In genomic region chr1:207869859-207870258, GRCh38 we compare ENCODE assay signal across 10 cellular contexts. TPM values are rescaled to one million over a fixed set of nuclear protein-coding genes. Genes with fewer than 3 reads are reported as not detected.
DNase-seq lines count a peak whose midpoint lies in the region; ATAC-seq and TF ChIP-seq lines count a peak whose summit lies in the region.
"Had no signal": no experiment of that assay in that cellular context is flagged by ENCODE, and none has a peak within 500 bp of the region (broad histone marks: within the 10 kb centered on the region; RNA-seq: fewer than 3 reads in every experiment).

No MANE protein-coding gene starts in this region.

- ATAC-seq in memory B cell (ENCODE audit: low read depth) = no peak
- no peak for ATAC-seq in HG03108 (IDR thresholded peaks at IDR 0.05; ENCODE audit: unreplicated experiment)
- ATAC-seq in HG03520 (IDR thresholded peaks at IDR 0.05; ENCODE audit: unreplicated experiment) = no peak

- H3K27ac ChIP-seq in tibial artery = peak overlapping the region; percentile 94 to 99
- H3K27ac ChIP-seq: cardiac muscle cell had no signal

- H3K9me3 Mint-ChIP-seq in activated naive CD4-positive, alpha-beta T cell treated with anti-CD3 and anti-CD28 coated beads for 36 hours = no peaks in the 10 kb centered on the region
- H3K9me3 Mint-ChIP-seq in activated naive CD8-positive, alpha-beta T cell treated with anti-CD3 and anti-CD28 coated beads for 36 hours = no peaks in the 10 kb centered on the region
- H3K9me3 Mint-ChIP-seq in memory B cell = no peaks in the 10 kb centered on the region

- H3K4me1 Mint-ChIP-seq in activated naive CD4-positive, alpha-beta T cell treated with anti-CD3 and anti-CD28 coated beads for 36 hours (ENCODE audit: low read depth) = peaks cover 77% of the 10 kb centered on the region
- H3K4me1 Mint-ChIP-seq in activated naive CD8-positive, alpha-beta T cell treated with anti-CD3 and anti-CD28 coated beads for 36 hours = peaks cover 71% of the 10 kb centered on the region
- peaks cover 63% of the 10 kb centered on the region for H3K4me1 Mint-ChIP-seq in memory B cell

- peaks cover 18% of the 10 kb centered on the region for H3K36me3 Mint-ChIP-seq in activated naive CD4-positive, alpha-beta T cell treated with anti-CD3 and anti-CD28 coated beads for 36 hours (ENCODE audit: low read depth)
- H3K36me3 Mint-ChIP-seq in activated naive CD8-positive, alpha-beta T cell treated with anti-CD3 and anti-CD28 coated beads for 36 hours = peaks cover 23% of the 10 kb centered on the region
- H3K36me3 Mint-ChIP-seq in memory B cell = peaks cover 11% of the 10 kb centered on the region

- H3K4me3 Mint-ChIP-seq in activated naive CD4-positive, alpha-beta T cell treated with anti-CD3 and anti-CD28 coated beads for 36 hours = peak overlapping the region; percentile 80
- H3K4me3 Mint-ChIP-seq in activated naive CD8-positive, alpha-beta T cell treated with anti-CD3 and anti-CD28 coated beads for 36 hours = peak overlapping the region; percentile 81
- H3K4me3 Mint-ChIP-seq in memory B cell = peak overlapping the region; percentile 86

- no peaks in the 10 kb centered on the region for H3K27me3 ChIP-seq in tibial artery

- H3K9me3 ChIP-seq in tibial artery = no peaks in the 10 kb centered on the region

- TF ChIP-seq CTCF in tibial artery (IDR thresholded peaks at IDR 0.05) = no peak

- peak overlapping the region; percentile 92 for H3K27ac Mint-ChIP-seq in activated naive CD4-positive, alpha-beta T cell treated with anti-CD3 and anti-CD28 coated beads for 36 hours
- peak overlapping the region; percentile 91 for H3K27ac Mint-ChIP-seq in activated naive CD8-positive, alpha-beta T cell treated with anti-CD3 and anti-CD28 coated beads for 36 hours
- H3K27ac Mint-ChIP-seq in memory B cell = peak overlapping the region; percentile 83

- H3K27me3 Mint-ChIP-seq in activated naive CD4-positive, alpha-beta T cell treated with anti-CD3 and anti-CD28 coated beads for 36 hours (ENCODE audit: low read depth) = no peaks in the 10 kb centered on the region
- no peaks in the 10 kb centered on the region for H3K27me3 Mint-ChIP-seq in activated naive CD8-positive, alpha-beta T cell treated with anti-CD3 and anti-CD28 coated beads for 36 hours
- H3K27me3 Mint-ChIP-seq in memory B cell = no peaks in the 10 kb centered on the region

- CTCF ChIA-PET in activated naive CD4-positive, alpha-beta T cell treated with anti-CD3 and anti-CD28 coated beads for 36 hours (lab: Charles Lee) = interaction anchor here (0.8 to 12.3 kb wide), 8 partner anchors 9 to 93 kb away, joined by 3 to 342 read pairs (median 8); no protein-coding TSS in a partner anchor

- intact Hi-C loops in activated naive CD4-positive, alpha-beta T cell treated with anti-CD3 and anti-CD28 coated beads for 36 hours (cut with micrococcal nuclease) = loop anchor here (1.0 to 10.0 kb wide), 2 partner anchors 42 to 545 kb away; partner anchors contain the start of gene CD55
- intact Hi-C loops in tibial artery (cut with DNase I; ENCODE audit: low total_unique reads) = loop anchor here (2.0 kb wide), 1 partner anchor 45 kb away; no protein-coding TSS in a partner anchor

- H3K4me3 ChIP-seq in tibial artery = no peak overlapping the region

- peaks cover 0 to 47% (median 33%) of the 10 kb centered on the region in 4 donors for H3K4me1 ChIP-seq in tibial artery

- H3K36me3 ChIP-seq in tibial artery = no peaks in the 10 kb centered on the region
- H3K36me3 ChIP-seq: cardiac muscle cell had no signal

- DNase-seq in activated naive CD4-positive, alpha-beta T cell treated with anti-CD3 and anti-CD28 coated beads for 36 hours = no peak
- no peak for DNase-seq in activated naive CD4-positive, alpha-beta T cell (lab: John Stamatoyannopoulos, UW)
- DNase-seq in activated naive CD8-positive, alpha-beta T cell treated with anti-CD3 and anti-CD28 coated beads for 36 hours = no peak
- DNase-seq in memory B cell (ENCODE audit: low spot score in 2 of 2) = no peak
- DNase-seq in tibial artery = no peak
- DNase-seq in foreskin melanocyte = no peak
- DNase-seq: NCI-H1092 treated with DMSO at 0.1 percent for 48 hours had no signal

RNA-seq across cellular contexts. Expression of gene CD34, which starts 41.1 kb away (rescaled TPM):
- total RNA-seq in activated naive CD4-positive, alpha-beta T cell treated with anti-CD3 and anti-CD28 coated beads for 36 hours = under 1 TPM; 0.02 TPM
- under 1 TPM in 1 of 2 experiments, not detected in 1; 0.02 TPM for total RNA-seq in activated naive CD8-positive, alpha-beta T cell treated with anti-CD3 and anti-CD28 coated beads for 36 hours
